Comparison of ENCODE assay signal across 31 cellular contexts in the genomic region with DNA sequence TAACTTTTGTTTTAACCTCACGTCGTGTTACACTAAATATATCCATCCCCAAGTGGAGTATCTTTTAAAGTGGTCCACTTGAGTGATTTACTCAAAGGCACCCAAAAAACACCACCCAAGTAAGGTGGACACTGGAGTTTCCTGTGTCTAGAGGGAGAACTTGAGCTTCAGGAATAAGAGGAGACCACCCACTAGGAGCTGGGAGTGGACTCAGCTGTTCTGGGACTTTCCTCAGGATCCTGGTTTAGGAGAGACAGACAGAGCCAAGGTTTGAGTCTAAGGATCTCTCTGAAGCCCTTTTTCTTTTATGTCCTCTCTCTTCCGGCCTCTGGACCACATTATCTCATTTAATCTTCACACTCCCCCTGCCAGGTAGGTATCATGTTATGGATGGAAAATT.
"Had no signal": no experiment of that assay in that cellular context is flagged by ENCODE, and none has a peak within 500 bp of the region (broad histone marks: within the 10 kb centered on the region; RNA-seq: fewer than 3 reads in every experiment).

No MANE protein-coding gene starts in this region.

- H3K4me3 ChIP-seq: adrenal gland, ascending aorta, body of pancreas, breast epithelium, cardiac muscle cell had no signal

- ATAC-seq: activated naive CD4-positive, alpha-beta T cell treated with anti-CD3 and anti-CD28 coated beads, Interleukin-2, amount 50 U/mL, for 72 hours; activated naive CD8-positive, alpha-beta T cell treated with anti-CD3 and anti-CD28 coated beads, Interleukin-2, amount 50 U/mL, for 24 hours; activated T-cell treated with anti-CD3 and anti-CD28 coated beads, Interleukin-2, amount 50 U/mL, for 4 hours; activated T-cell treated with anti-CD3 and anti-CD28 coated beads, Interleukin-2, amount 50 U/mL, for 72 hours; activated T-helper 17 cell treated with anti-CD3 and anti-CD28 coated beads, Interleukin-2, amount 50 U/mL, for 72 hours; body of pancreas had no signal

- H3K27ac ChIP-seq: adrenal gland, ascending aorta, body of pancreas, brain microvascular endothelial cell, breast epithelium, cardiac muscle cell had no signal

- DNase-seq: activated effector memory CD4-positive, alpha-beta T cell treated with anti-CD3 and anti-CD28 coated beads, Interleukin-2, amount 50 U/mL, for 16 hours; activated effector memory CD4-positive, alpha-beta T cell treated with Interleukin-2 at 50 U/mL for 16 hours; activated gamma-delta T cell; activated gamma-delta T cell treated with Interleukin-2 at 50 U/mL for 16 hours; activated naive CD4-positive, alpha-beta T cell; activated naive CD4-positive, alpha-beta T cell treated with anti-CD3 and anti-CD28 coated beads for 36 hours; activated naive CD4-positive, alpha-beta T cell treated with anti-CD3 and anti-CD28 coated beads, Interleukin-2, amount 10 ng/mL, durations not matched to agents 7 days and 5 days; activated naive CD4-positive, alpha-beta T cell treated with anti-CD3 and anti-CD28 coated beads, Interleukin-2, amount 50 U/mL, for 16 hours; activated naive CD4-positive, alpha-beta T cell treated with Interleukin-2 at 50 U/mL for 16 hours; activated naive CD8-positive, alpha-beta T cell treated with anti-CD3 and anti-CD28 coated beads for 36 hours; activated naive CD8-positive, alpha-beta T cell treated with anti-CD3 and anti-CD28 coated beads, Interleukin-2, amount 10 ng/mL, durations not matched to agents 7 days and 5 days; activated naive CD8-positive, alpha-beta T cell treated with anti-CD3 and anti-CD28 coated beads, Interleukin-2, amount 50 U/mL, for 24 hours; activated T-cell treated with anti-CD3 and anti-CD28 coated beads, Interleukin-2, amount 50 U/mL, for 24 hours; activated T-cell treated with anti-CD3 and anti-CD28 coated beads, Interleukin-2, amount 50 U/mL, for 4 hours; activated T-cell treated with anti-CD3 and anti-CD28 coated beads, Interleukin-2, amount 50 U/mL, for 48 hours; activated T-cell treated with anti-CD3 and anti-CD28 coated beads, Interleukin-2, amount 50 U/mL, for 72 hours; adrenal gland; amniotic stem cell; amygdala; anterior cingulate cortex; aorta; body of pancreas; brain microvascular endothelial cell; caudate nucleus; central memory CD4-positive, alpha-beta T cell; cerebellar nuclear complex had no signal

- H3K27me3 ChIP-seq: adrenal gland, ascending aorta, body of pancreas, brain microvascular endothelial cell, breast epithelium, cardiac muscle cell had no signal

- H3K4me1 ChIP-seq: adrenal gland, ascending aorta, body of pancreas, breast epithelium had no signal

- H3K36me3 ChIP-seq: adrenal gland, ascending aorta, brain microvascular endothelial cell, breast epithelium, cardiac muscle cell had no signal

- H3K9me3 ChIP-seq: adrenal gland, ascending aorta, body of pancreas, breast epithelium had no signal
